ENCODE assay signal across 30 cellular contexts in genomic region chr22:47016636-47017035, GRCh38.
"Had no signal": no experiment of that assay in that cellular context is flagged by ENCODE, and none has a peak within 500 bp of the region (broad histone marks: within the 10 kb centered on the region; RNA-seq: fewer than 3 reads in every experiment).

No MANE protein-coding gene starts in this region.

- ATAC-seq: activated CD8-positive, alpha-beta T cell treated with anti-CD3 and anti-CD28 coated beads, Interleukin-2, amount 10 ng/mL, durations not matched to agents 7 days and 5 days; body of pancreas; K562; SK-N-SH treated with all-trans-retinoic acid at 6 μM for 48 hours; WTC11 had no signal

- H3K27me3 ChIP-seq: ascending aorta, body of pancreas, SJSA1 had no signal

- H3K9me3 ChIP-seq: ascending aorta, body of pancreas, SJSA1 had no signal

- H3K4me3 Mint-ChIP-seq: activated CD8-positive, alpha-beta T cell treated with anti-CD3 and anti-CD28 coated beads, Interleukin-2, amount 10 ng/mL, durations not matched to agents 7 days and 5 days; activated naive CD4-positive, alpha-beta T cell treated with anti-CD3 and anti-CD28 coated beads for 36 hours; T-helper 2 cell treated with Interferon-gamma antibody and Interleukin-4, amounts not matched to agents 5 μg/mL and 100 μg/mL, for 36 hours; WTC11 had no signal

- H3K4me1 ChIP-seq: ascending aorta, body of pancreas had no signal

- DNase-seq: activated CD4-positive, alpha-beta T cell treated with anti-CD3 and anti-CD28 coated beads for 48 hours; activated CD4-positive, alpha-beta T cell treated with anti-CD3 and anti-CD28 coated beads, Interleukin-2, amount 50 U/mL, for 4 hours; activated CD4-positive, CD25-positive, alpha-beta regulatory T cell treated with anti-CD3 and anti-CD28 coated beads, Interleukin-2, amount 50 U/mL, for 72 hours; activated CD8-positive, alpha-beta memory T cell treated with anti-CD3 and anti-CD28 coated beads, Interleukin-2, amount 50 U/mL, for 48 hours; activated CD8-positive, alpha-beta T cell treated with anti-CD3 and anti-CD28 coated beads, Interleukin-2, amount 10 ng/mL, durations not matched to agents 7 days and 5 days; activated gamma-delta T cell; activated naive CD4-positive, alpha-beta T cell treated with anti-CD3 and anti-CD28 coated beads for 36 hours; activated T-cell treated with anti-CD3 and anti-CD28 coated beads, Interleukin-2, amount 50 U/mL, for 1 hour; amniotic stem cell; body of pancreas; central memory CD4-positive, alpha-beta T cell; Karpas-422; MM.1S; NCI-H1105; NCI-H1436; NCI-H1694 treated with DMSO at 0.1 percent for 48 hours; NCI-H2029 treated with DMSO at 0.1 percent for 48 hours; NCI-H345; NCI-H510A; NCI-H526 treated with DMSO at 0.1 percent for 48 hours; NCI-H82; Right ventricle myocardium superior; RPMI8226; SW 1271 had no signal

- H3K36me3 ChIP-seq: SJSA1 had no signal

- H3K9me3 Mint-ChIP-seq: activated naive CD4-positive, alpha-beta T cell treated with anti-CD3 and anti-CD28 coated beads for 36 hours had no signal

- H3K27ac Mint-ChIP-seq: activated CD8-positive, alpha-beta T cell treated with anti-CD3 and anti-CD28 coated beads, Interleukin-2, amount 10 ng/mL, durations not matched to agents 7 days and 5 days; activated naive CD4-positive, alpha-beta T cell treated with anti-CD3 and anti-CD28 coated beads for 36 hours; T-helper 2 cell treated with Interferon-gamma antibody and Interleukin-4, amounts not matched to agents 5 μg/mL and 100 μg/mL, for 36 hours; WTC11 had no signal

- H3K4me3 ChIP-seq: ascending aorta, body of pancreas, K562, SJSA1 had no signal

- H3K27ac ChIP-seq: ascending aorta, body of pancreas, SJSA1 had no signal
